In genomic region chr3:42061711-42062408, GRCh38 we compare ENCODE assay signal across 1 cellular context.
TF ChIP-seq lines count a peak whose summit lies in the region.

No MANE protein-coding gene starts in this region.

TF ChIP-seq in GM23338, 12 proteins besides CTCF, POLR2A, EP300 and RAD21 (continued from another document):
- no peak for TF ChIP-seq ZNF462 (CRISPR knock-in tag; IDR thresholded peaks at IDR 0.05)
- no peak for TF ChIP-seq ZNF331 (CRISPR knock-in tag; IDR thresholded peaks at IDR 0.05; ENCODE audit: low read depth)
TF ChIP-seq in GM23338: peak in this region for 0.
